Comparison of ENCODE assay signal across 12 cellular contexts in genomic region chr2:17644997-17645715, GRCh38.
DNase-seq lines count a peak whose midpoint lies in the region; ATAC-seq and TF ChIP-seq lines count a peak whose summit lies in the region.
"Had no signal": no experiment of that assay in that cellular context is flagged by ENCODE, and none has a peak within 500 bp of the region (broad histone marks: within the 10 kb centered on the region; RNA-seq: fewer than 3 reads in every experiment).

No MANE protein-coding gene starts in this region.

- H3K4me1 ChIP-seq in suprapubic skin = peaks cover 18% of the 10 kb centered on the region
- H3K4me1 ChIP-seq: Caco-2 had no signal

- TF ChIP-seq EP300 in suprapubic skin (IDR thresholded peaks at IDR 0.05) = no peak

- no peak for TF ChIP-seq CTCF in suprapubic skin (IDR thresholded peaks at IDR 0.05)
- no peak for TF ChIP-seq CTCF in CD4-positive, alpha-beta T cell (IDR thresholded peaks at IDR 0.05)

- no peak overlapping the region for H3K4me3 Mint-ChIP-seq in activated CD4-positive, alpha-beta memory T cell treated with anti-CD3 and anti-CD28 coated beads for 36 hours
- H3K4me3 Mint-ChIP-seq in activated CD4-positive, alpha-beta memory T cell treated with anti-CD3 and anti-CD28 coated beads, Interleukin-2, amount 10 ng/mL, durations not matched to agents 7 days and 5 days = no peak overlapping the region
- no peak overlapping the region for H3K4me3 Mint-ChIP-seq in CD4-positive, alpha-beta T cell

- intact Hi-C loops in activated CD4-positive, alpha-beta memory T cell treated with anti-CD3 and anti-CD28 coated beads for 36 hours (cut with micrococcal nuclease) = loop anchor here (5.0 kb wide), 2 partner anchors 532 to 732 kb away; no protein-coding TSS in a partner anchor
- intact Hi-C loops in left ventricle myocardium superior (cut with micrococcal nuclease) = no loop called here
- intact Hi-C loops in CD4-positive, alpha-beta T cell (cut with DNase I, micrococcal nuclease) = loop anchor here in 1 of 2 experiments (5.0 to 10.0 kb wide), 2 partner anchors 530 to 732 kb away; no protein-coding TSS in a partner anchor

- peaks cover 5% of the 10 kb centered on the region for H3K4me1 Mint-ChIP-seq in activated CD4-positive, alpha-beta memory T cell treated with anti-CD3 and anti-CD28 coated beads for 36 hours (ENCODE audit: low read depth)
- H3K4me1 Mint-ChIP-seq in activated CD4-positive, alpha-beta memory T cell treated with anti-CD3 and anti-CD28 coated beads, Interleukin-2, amount 10 ng/mL, durations not matched to agents 7 days and 5 days = peaks cover 8% of the 10 kb centered on the region
- no peaks in the 10 kb centered on the region for H3K4me1 Mint-ChIP-seq in CD4-positive, alpha-beta T cell (ENCODE audit: low read depth)

- peak; percentile 12 for DNase-seq in activated CD4-positive, alpha-beta memory T cell treated with anti-CD3 and anti-CD28 coated beads for 36 hours
- DNase-seq in activated CD4-positive, alpha-beta memory T cell treated with anti-CD3 and anti-CD28 coated beads, Interleukin-2, amount 10 ng/mL, durations not matched to agents 7 days and 5 days = no peak
- DNase-seq in astrocyte of the hippocampus (ENCODE audit: low read depth, low spot score) (peak; percentile 33), left ventricle myocardium superior (no peak), suprapubic skin (ENCODE audit: low spot score in 2 of 2) (no peak), KG1 (lab: John Stamatoyannopoulos, UW) (no peak)
- no peak for DNase-seq in CD4-positive, alpha-beta T cell
- DNase-seq: activated effector memory CD4-positive, alpha-beta T cell treated with Interleukin-2 at 50 U/mL for 16 hours; sigmoid colon had no signal

- no peaks in the 10 kb centered on the region for H3K27me3 ChIP-seq in suprapubic skin
- H3K27me3 ChIP-seq in CD4-positive, alpha-beta T cell (ENCODE audit: control insufficient read depth, insufficient read depth, low read length) = no peaks in the 10 kb centered on the region
- H3K27me3 ChIP-seq: sigmoid colon had no signal

- H3K9me3 ChIP-seq in suprapubic skin = no peaks in the 10 kb centered on the region
- H3K9me3 ChIP-seq in CD4-positive, alpha-beta T cell (ENCODE audit: control insufficient read depth, low read length) = no peaks in the 10 kb centered on the region
- H3K9me3 ChIP-seq: Caco-2, sigmoid colon had no signal

- no peak overlapping the region for H3K4me3 ChIP-seq in suprapubic skin
- H3K4me3 ChIP-seq: sigmoid colon had no signal

- H3K27me3 Mint-ChIP-seq in activated CD4-positive, alpha-beta memory T cell treated with anti-CD3 and anti-CD28 coated beads for 36 hours = no peaks in the 10 kb centered on the region
- H3K27me3 Mint-ChIP-seq in activated CD4-positive, alpha-beta memory T cell treated with anti-CD3 and anti-CD28 coated beads, Interleukin-2, amount 10 ng/mL, durations not matched to agents 7 days and 5 days = no peaks in the 10 kb centered on the region
- no peaks in the 10 kb centered on the region for H3K27me3 Mint-ChIP-seq in CD4-positive, alpha-beta T cell

- CTCF ChIA-PET in activated CD4-positive, alpha-beta memory T cell treated with anti-CD3 and anti-CD28 coated beads for 36 hours (lab: Charles Lee) = interaction anchor here (0.7 to 4.9 kb wide), 14 partner anchors 10 to 105 kb away, joined by 3 to 131 read pairs (median 4); no protein-coding TSS in a partner anchor
- CTCF ChIA-PET in activated CD4-positive, alpha-beta memory T cell treated with anti-CD3 and anti-CD28 coated beads, Interleukin-2, amount 10 ng/mL, durations not matched to agents 7 days and 5 days (lab: Charles Lee) = interaction anchor here (0.6 to 6.1 kb wide), 13 partner anchors 9 to 187 kb away, joined by 3 to 106 read pairs (median 5); no protein-coding TSS in a partner anchor
- CTCF ChIA-PET in CD4-positive, alpha-beta T cell (lab: Charles Lee) = interaction anchor here (1.0 to 1.7 kb wide), 5 partner anchors 10 to 536 kb away, joined by 3 to 13 read pairs (median 9); no protein-coding TSS in a partner anchor

- ATAC-seq in left ventricle myocardium superior = peak; percentile 16
- ATAC-seq in CD4-positive, alpha-beta T cell (ENCODE audit: poor library complexity) = no peak
- no peak for ATAC-seq in HG02763 (IDR thresholded peaks at IDR 0.05; ENCODE audit: unreplicated experiment)

- no peak overlapping the region for H3K27ac Mint-ChIP-seq in activated CD4-positive, alpha-beta memory T cell treated with anti-CD3 and anti-CD28 coated beads for 36 hours
- no peak overlapping the region for H3K27ac Mint-ChIP-seq in activated CD4-positive, alpha-beta memory T cell treated with anti-CD3 and anti-CD28 coated beads, Interleukin-2, amount 10 ng/mL, durations not matched to agents 7 days and 5 days
- no peak overlapping the region for H3K27ac Mint-ChIP-seq in CD4-positive, alpha-beta T cell

- H3K36me3 ChIP-seq in suprapubic skin = no peaks in the 10 kb centered on the region
- H3K36me3 ChIP-seq: sigmoid colon had no signal

- POLR2A ChIA-PET in activated CD4-positive, alpha-beta memory T cell treated with anti-CD3 and anti-CD28 coated beads for 36 hours (lab: Charles Lee) = interaction anchor here (1.4 kb wide), 1 partner anchor 28 kb away, joined by 3 read pairs; no protein-coding TSS in a partner anchor
- POLR2A ChIA-PET in activated CD4-positive, alpha-beta memory T cell treated with anti-CD3 and anti-CD28 coated beads, Interleukin-2, amount 10 ng/mL, durations not matched to agents 7 days and 5 days (lab: Charles Lee) = no interaction called here
- POLR2A ChIA-PET in CD4-positive, alpha-beta T cell (lab: Charles Lee) = interaction anchor here (1.3 kb wide), 1 partner anchor 26 kb away, joined by 3 read pairs; no protein-coding TSS in a partner anchor

- no peaks in the 10 kb centered on the region for H3K36me3 Mint-ChIP-seq in activated CD4-positive, alpha-beta memory T cell treated with anti-CD3 and anti-CD28 coated beads for 36 hours
- no peaks in the 10 kb centered on the region for H3K36me3 Mint-ChIP-seq in activated CD4-positive, alpha-beta memory T cell treated with anti-CD3 and anti-CD28 coated beads, Interleukin-2, amount 10 ng/mL, durations not matched to agents 7 days and 5 days (ENCODE audit: low read depth)
- no peaks in the 10 kb centered on the region for H3K36me3 Mint-ChIP-seq in CD4-positive, alpha-beta T cell (ENCODE audit: low read depth)

- no peaks in the 10 kb centered on the region for H3K9me3 Mint-ChIP-seq in activated CD4-positive, alpha-beta memory T cell treated with anti-CD3 and anti-CD28 coated beads for 36 hours
- no peaks in the 10 kb centered on the region for H3K9me3 Mint-ChIP-seq in activated CD4-positive, alpha-beta memory T cell treated with anti-CD3 and anti-CD28 coated beads, Interleukin-2, amount 10 ng/mL, durations not matched to agents 7 days and 5 days
- no peaks in the 10 kb centered on the region for H3K9me3 Mint-ChIP-seq in CD4-positive, alpha-beta T cell

- peak overlapping the region; percentile 31 for H3K27ac ChIP-seq in suprapubic skin
- no peak overlapping the region for H3K27ac ChIP-seq in CD4-positive, alpha-beta T cell (ENCODE audit: low read depth, low read length)
- H3K27ac ChIP-seq: 22Rv1 had no signal

- TF ChIP-seq POLR2A in suprapubic skin (IDR thresholded peaks at IDR 0.05) = no peak

- WGBS in suprapubic skin = 83% methylated on average over 4 of the region's 4 CpGs

Comparison
In these comparisons a context has a peak if more than half of its experiments do, and no peak if none do; other contexts are left out.
1. DNase-seq: peak in activated CD4-positive, alpha-beta memory T cell treated with anti-CD3 and anti-CD28 coated beads for 36 hours (single experiment) and astrocyte of the hippocampus (single experiment); none in activated CD4-positive, alpha-beta memory T cell treated with anti-CD3 and anti-CD28 coated beads, Interleukin-2, amount 10 ng/mL, durations not matched to agents 7 days and 5 days (single experiment), left ventricle myocardium superior (single experiment), suprapubic skin (0 of 2), KG1 (single experiment) and CD4-positive, alpha-beta T cell (0 of 10).